Comparison of ENCODE assay signal across 1 cellular context in the genomic region with DNA sequence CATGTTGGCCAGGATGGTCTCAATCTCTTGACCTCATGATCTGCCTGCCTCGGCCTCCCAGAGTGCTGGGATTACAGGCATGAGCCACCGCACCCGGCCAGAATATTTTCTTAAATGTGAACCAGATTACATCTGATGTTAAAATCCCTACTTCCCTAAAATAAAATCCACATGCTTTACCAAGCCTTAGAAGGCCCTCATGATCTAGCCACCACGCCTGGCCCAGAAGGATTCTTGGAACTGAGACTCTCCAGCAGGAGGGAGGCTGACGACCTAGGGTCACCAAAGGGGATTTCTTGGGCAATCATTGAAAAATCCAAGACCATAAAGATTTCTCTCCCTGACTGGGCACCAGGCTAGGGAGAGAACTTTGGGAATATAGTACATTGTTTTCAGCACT.
TF ChIP-seq lines count a peak whose summit lies in the region.

No MANE protein-coding gene starts in this region.

TF ChIP-seq in IMR-90, 13 proteins besides CTCF, POLR2A, EP300 and RAD21:
- TF ChIP-seq RFX5 (IDR thresholded peaks at IDR 0.05; ENCODE audit: low read depth, low read length) (no peak), CEBPB (IDR thresholded peaks at IDR 0.05; ENCODE audit: low read depth, low read length) (no peak), BHLHE40 (IDR thresholded peaks at IDR 0.05; ENCODE audit: low read depth, low read length) (no peak), FOS (IDR thresholded peaks at IDR 0.05; ENCODE audit: low read depth, low read length) (no peak), RCOR1 (IDR thresholded peaks at IDR 0.05; ENCODE audit: insufficient replicate concordance, low read length) (no peak), MXI1 (IDR thresholded peaks at IDR 0.05; ENCODE audit: borderline replicate concordance, low read depth, low read length) (no peak), SMC3 (IDR thresholded peaks at IDR 0.05; ENCODE audit: low read depth, low read length) (no peak), NFE2L2 (IDR thresholded peaks at IDR 0.05; ENCODE audit: low read depth, low read length) (no peak)
TF ChIP-seq in IMR-90: peak in this region for 0.
